10 cellular contexts compared by ENCODE assay signal in genomic region chr18:63444567-63444966, GRCh38. TPM values are rescaled to one million over a fixed set of nuclear protein-coding genes. Genes with fewer than 3 reads are reported as not detected.
DNase-seq lines count a peak whose midpoint lies in the region; ATAC-seq and TF ChIP-seq lines count a peak whose summit lies in the region.
"Had no signal": no experiment of that assay in that cellular context is flagged by ENCODE, and none has a peak within 500 bp of the region (broad histone marks: within the 10 kb centered on the region; RNA-seq: fewer than 3 reads in every experiment).

No MANE protein-coding gene starts in this region.

- H3K9me2 ChIP-seq in PC-9 (ENCODE audit: insufficient read depth), result no peaks in the 10 kb centered on the region

- H3K4me1 ChIP-seq in PC-9 (replicated peaks; ENCODE audit: insufficient read depth) (peaks cover 21% of the 10 kb centered on the region), gastroesophageal sphincter (peaks cover 0 to 4% (median 0%) of the 10 kb centered on the region in 3 donors)

- H4K20me1 ChIP-seq in PC-9 (ENCODE audit: insufficient read depth), result no peaks in the 10 kb centered on the region

- H3K27ac Mint-ChIP-seq in type B pancreatic cell, result peak overlapping the region; percentile 70

- intact Hi-C loops in PC-9 (cut with micrococcal nuclease; ENCODE audit: unreplicated experiment), result loop anchor here (5.0 kb wide), 1 partner anchor 33 kb away; the partner anchor contains the start of gene SERPINB5

- no peaks in the 10 kb centered on the region for H3K36me3 Mint-ChIP-seq in type B pancreatic cell

- CTCF ChIA-PET in PC-9 (lab: Charles Lee), result no interaction called here

- POLR2A ChIA-PET in PC-9 (lab: Charles Lee; ENCODE audit: unreplicated experiment), result interaction anchor here (0.5 kb wide), 1 partner anchor 464 kb away, joined by 4 read pairs; no protein-coding TSS in a partner anchor

- ATAC-seq in gastroesophageal sphincter, result peak; percentile 86
- ATAC-seq in HG02623 (IDR thresholded peaks at IDR 0.05; ENCODE audit: unreplicated experiment), result no peak

- H3K27ac ChIP-seq in PC-9 (peak overlapping the region; percentile 74), gastroesophageal sphincter (peak overlapping the region in 2 of 4 donors; percentile 38 to 43)

- H3K27me3 ChIP-seq in PC-9 (ENCODE audit: insufficient read depth, low read depth) (no peaks in the 10 kb centered on the region), gastroesophageal sphincter (no peaks in the 10 kb centered on the region)

- TF ChIP-seq EP300 in gastroesophageal sphincter (IDR thresholded peaks at IDR 0.05), result no peak

- no peak for TF ChIP-seq POLR2A in gastroesophageal sphincter (IDR thresholded peaks at IDR 0.05)

- H3K4me3 Mint-ChIP-seq in type B pancreatic cell, result no peak overlapping the region

- 59 to 63% methylated on average over 6 of the region's 6 CpGs for WGBS in gastroesophageal sphincter (ENCODE audit: low coverage in 1 of 2), 2 donors

- no peaks in the 10 kb centered on the region for H3K4me1 Mint-ChIP-seq in type B pancreatic cell (ENCODE audit: unreplicated experiment)

- no peaks in the 10 kb centered on the region for H3K9me3 ChIP-seq in PC-9 (ENCODE audit: insufficient read depth, low read depth)
- no peaks in the 10 kb centered on the region for H3K9me3 ChIP-seq in gastroesophageal sphincter

- H3K9me3 Mint-ChIP-seq in type B pancreatic cell, result no peaks in the 10 kb centered on the region

- TF ChIP-seq CTCF in GM20000 (IDR thresholded peaks at IDR 0.05; ENCODE audit: extremely low read depth, missing control alignments), result no peak
- no peak for TF ChIP-seq CTCF in PC-9 (conservative IDR thresholded peaks at IDR 0.05)
- TF ChIP-seq CTCF in gastroesophageal sphincter (IDR thresholded peaks at IDR 0.05), result no peak
- no peak for TF ChIP-seq CTCF in type B pancreatic cell (conservative IDR thresholded peaks at IDR 0.05)

- H3K4me2 ChIP-seq in PC-9, result 0 out of 2 replicates have a peak overlapping the region, but pooled peaks have one; percentile 12

- no peaks in the 10 kb centered on the region for H3K79me2 ChIP-seq in PC-9 (ENCODE audit: low read depth)

- DNase-seq in GM20000 (ENCODE audit: low spot score), result peak; percentile 41
- peak in 1 of 2 experiments; percentile 79 for DNase-seq in PC-9
- no peak for DNase-seq in type B pancreatic cell (ENCODE audit: extremely low spot score, unreplicated experiment)
- DNase-seq in stimulated activated CD4-positive, alpha-beta T cell treated with anti-CD3 and anti-CD28 coated beads, Interleukin-4, amount 100 ng/mL, for 24 hours, result no peak
- no peak for DNase-seq in NCI-H345 (lab: John Stamatoyannopoulos, UW)
- DNase-seq in iPS-NIHi7 (ENCODE audit: extremely low spot score), result no peak
- DNase-seq: activated CD4-positive, alpha-beta T cell treated with anti-CD3 and anti-CD28 coated beads, Interleukin-2, amount 50 U/mL, for 1 hour; NCI-H1417 had no signal

- no peak overlapping the region for H2AFZ ChIP-seq in PC-9

- H3K4me3 ChIP-seq in PC-9 (no peak overlapping the region), gastroesophageal sphincter (no peak overlapping the region)

- peaks cover 4% of the 10 kb centered on the region; the same call in 1 of the 2 replicates for H3F3A ChIP-seq in PC-9 (ENCODE audit: insufficient read depth, low read depth)

- no TSS peak for BruUV-seq in PC-9 (replicated peaks; lab: Mats Ljungman, UMichigan)

- H3K27me3 Mint-ChIP-seq in type B pancreatic cell, result no peaks in the 10 kb centered on the region

- H3K36me3 ChIP-seq in PC-9 (ENCODE audit: low read depth) (no peaks in the 10 kb centered on the region), gastroesophageal sphincter (no peaks in the 10 kb centered on the region)

RNA-seq across cellular contexts. Expression of gene VPS4B, which starts 22.3 kb away (rescaled TPM):
- total RNA-seq in PC-9 (2021) (52.4 and 59.7 TPM in 2 replicates), gastroesophageal sphincter (10 to 100 TPM; 32.3 to 48.0 (median 33.0) TPM), type B pancreatic cell (ENCODE audit: low replicate concordance) (57.2 and 119 TPM in 2 replicates)

RNA-seq across cellular contexts. Expression of gene SERPINB5, which starts 32.2 kb away (rescaled TPM):
- total RNA-seq in PC-9 (2021) (25.5 and 26.2 TPM in 2 replicates), gastroesophageal sphincter (10 to 100 TPM in 1 of 4 donors, 1 to 10 TPM in 1, under 1 TPM in 1, not detected in 1; 0.13 to 11.5 (median 1.1) TPM), type B pancreatic cell (ENCODE audit: low replicate concordance) (1.4 and 7.5 TPM in 2 replicates)
